ENCODE assay signal across 14 cellular contexts in genomic region chr22:43241699-43242386, GRCh38. TPM values are rescaled to one million over a fixed set of nuclear protein-coding genes. Genes with fewer than 3 reads are reported as not detected.
DNase-seq lines count a peak whose midpoint lies in the region; ATAC-seq and TF ChIP-seq lines count a peak whose summit lies in the region.
"Had no signal": no experiment of that assay in that cellular context is flagged by ENCODE, and none has a peak within 500 bp of the region (broad histone marks: within the 10 kb centered on the region; RNA-seq: fewer than 3 reads in every experiment).

No MANE protein-coding gene starts in this region.

- DNase-seq in Calu3 (no peak), lower lobe of right lung (no peak), osteoblast (ENCODE audit: insufficient read length, low spot score, missing footprints) (peak; percentile 75), NCI-H69 (lab: John Stamatoyannopoulos, UW) (no peak), posterior vena cava (ENCODE audit: low spot score) (no peak), HAP-1 (ENCODE audit: low spot score in 2 of 2) (no peak)
- DNase-seq: Caco-2; CD4-positive, CD25-positive, alpha-beta regulatory T cell; CD8-positive, alpha-beta T cell; DMS 273 treated with DMSO at 0.1 percent for 48 hours; DND-41; H7 had no signal

- in situ Hi-C loops in HAP-1 (cut with MboI; ENCODE audit: low sequenced_read_pairs) = no loop called here

- H3K36me3 ChIP-seq in lower lobe of right lung (no peaks in the 10 kb centered on the region), osteoblast (ENCODE audit: insufficient read depth, low read length) (no peaks in the 10 kb centered on the region), HAP-1 (replicated peaks) (no peaks in the 10 kb centered on the region)

- no peaks in the 10 kb centered on the region for H3K9me3 Mint-ChIP-seq in Calu3 (ENCODE audit: low read depth, unreplicated experiment)
- H3K9me3 Mint-ChIP-seq: CD4-positive, CD25-positive, alpha-beta regulatory T cell; CD8-positive, alpha-beta T cell had no signal

- H3K4me2 ChIP-seq in osteoblast (ENCODE audit: insufficient read depth, low read length) = no peak overlapping the region

- no peaks in the 10 kb centered on the region for H3K4me1 Mint-ChIP-seq in Calu3 (ENCODE audit: low read depth, unreplicated experiment)

- no peak for TF ChIP-seq CTCF in Calu3 (IDR thresholded peaks at IDR 0.05; ENCODE audit: unreplicated experiment)
- no peak for TF ChIP-seq CTCF in lower lobe of right lung (IDR thresholded peaks at IDR 0.05)
- TF ChIP-seq CTCF in osteoblast (IDR thresholded peaks at IDR 0.05; ENCODE audit: extremely low read depth, low read depth, low read length) = no peak

- no peaks in the 10 kb centered on the region for H3K79me2 ChIP-seq in osteoblast (ENCODE audit: insufficient read depth, low read length)

- H3K4me3 Mint-ChIP-seq in Calu3 (ENCODE audit: low read depth, unreplicated experiment) = no peak overlapping the region
- H3K4me3 Mint-ChIP-seq: CD4-positive, CD25-positive, alpha-beta regulatory T cell; CD8-positive, alpha-beta T cell had no signal

- CTCF ChIA-PET in Calu3 (lab: Charles Lee) = interaction anchor here (0.6 kb wide), 1 partner anchor 297 kb away, joined by 3 read pairs; no protein-coding TSS in a partner anchor

- peaks cover 28% of the 10 kb centered on the region for H3K27me3 Mint-ChIP-seq in Calu3 (ENCODE audit: unreplicated experiment)

- H2AFZ ChIP-seq in osteoblast (ENCODE audit: low read length) = no peak overlapping the region

- no TSS peak for BruUV-seq in Calu3 (replicated peaks; lab: Mats Ljungman, UMichigan)

- H3K27ac ChIP-seq in lower lobe of right lung (no peak overlapping the region), osteoblast (ENCODE audit: low read depth, low read length) (no peak overlapping the region)
- H3K27ac ChIP-seq: C4-2B had no signal

- H3K9me3 ChIP-seq in lower lobe of right lung (no peaks in the 10 kb centered on the region), osteoblast (ENCODE audit: low read depth, low read length) (no peaks in the 10 kb centered on the region), HAP-1 (no peaks in the 10 kb centered on the region)
- H3K9me3 ChIP-seq: Caco-2 had no signal

- peak overlapping the region; percentile 27 for H3K27ac Mint-ChIP-seq in Calu3 (ENCODE audit: unreplicated experiment)
- H3K27ac Mint-ChIP-seq: CD4-positive, CD25-positive, alpha-beta regulatory T cell; CD8-positive, alpha-beta T cell had no signal

- no peaks in the 10 kb centered on the region for H3K36me3 Mint-ChIP-seq in Calu3 (ENCODE audit: insufficient read depth, unreplicated experiment)
- H3K36me3 Mint-ChIP-seq: CD4-positive, CD25-positive, alpha-beta regulatory T cell; CD8-positive, alpha-beta T cell had no signal

- intact Hi-C loops in Calu3 (cut with micrococcal nuclease; ENCODE audit: unreplicated experiment) = no loop called here
- intact Hi-C loops in lower lobe of right lung (cut with DNase I) = no loop called here
- intact Hi-C loops in posterior vena cava (cut with DNase I) = no loop called here

- no peaks in the 10 kb centered on the region for H3K27me3 ChIP-seq in lower lobe of right lung (ENCODE audit: low read depth)
- H3K27me3 ChIP-seq in osteoblast (ENCODE audit: insufficient read depth, low read length) = peaks cover 6% of the 10 kb centered on the region
- H3K27me3 ChIP-seq in HAP-1 (ENCODE audit: low read depth) = no peaks in the 10 kb centered on the region

- H3K4me1 ChIP-seq in lower lobe of right lung (peaks cover 46% of the 10 kb centered on the region), osteoblast (ENCODE audit: insufficient read depth, low read length) (no peaks in the 10 kb centered on the region), HAP-1 (no peaks in the 10 kb centered on the region)
- H3K4me1 ChIP-seq: Caco-2 had no signal

- ATAC-seq in lower lobe of right lung = peak; percentile 33 to 37
- ATAC-seq: CD8-positive, alpha-beta T cell; HCT116 had no signal

- H3K4me3 ChIP-seq in lower lobe of right lung = no peak overlapping the region
- H3K4me3 ChIP-seq in osteoblast (ENCODE audit: insufficient read depth, low read length) = no peak overlapping the region
- no peak overlapping the region for H3K4me3 ChIP-seq in HAP-1

- no peaks in the 10 kb centered on the region for H4K20me1 ChIP-seq in osteoblast (ENCODE audit: insufficient read depth, low read length)

RNA-seq across cellular contexts. Expression of gene TTLL12, which starts 54.9 kb away (rescaled TPM):
- 63.4 and 69.6 TPM in 2 replicates for total RNA-seq in Calu3 (2022)
- 21.6 TPM for total RNA-seq in lower lobe of right lung
- total RNA-seq in osteoblast = 29.0 and 29.2 TPM in 2 replicates
- 10 to 100 TPM; 13.9 to 16.0 TPM for total RNA-seq in posterior vena cava
